In the genomic region with DNA sequence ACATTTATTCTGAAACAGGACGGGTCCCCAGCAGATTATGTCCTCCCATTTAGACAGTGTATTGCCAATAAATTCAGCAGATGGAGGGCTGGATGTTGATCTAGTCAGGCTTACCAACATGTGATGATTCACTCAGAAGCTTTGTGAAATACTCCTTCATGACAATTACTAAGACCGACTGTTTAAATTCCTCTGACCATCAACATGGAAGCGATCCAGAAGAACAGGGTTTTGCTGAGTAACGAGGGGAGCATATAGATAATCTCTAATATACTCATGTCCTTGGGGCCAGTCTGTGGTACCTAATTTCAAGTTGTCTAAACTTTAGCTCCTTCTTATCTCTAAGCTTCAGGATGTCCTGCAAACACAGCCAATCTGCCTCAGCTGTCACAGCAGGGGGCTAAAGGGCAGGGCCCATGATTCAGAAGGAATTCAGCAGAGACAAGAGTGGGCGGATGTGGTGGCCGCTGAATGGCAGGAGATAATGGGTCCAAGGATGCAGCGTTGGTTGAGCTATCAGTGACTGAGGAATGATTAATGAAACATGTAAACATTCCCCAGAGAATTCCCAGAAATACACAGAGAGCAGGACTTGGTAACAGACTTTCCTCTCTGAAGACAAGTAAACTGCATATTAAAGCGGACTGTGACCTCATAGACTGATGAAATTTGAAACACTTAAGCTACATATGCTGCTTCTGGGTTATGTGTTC, we compare ENCODE assay signal across 8 cellular contexts.
DNase-seq lines count a peak whose midpoint lies in the region; ATAC-seq, FAIRE-seq and TF ChIP-seq lines count a peak whose summit lies in the region.

No MANE protein-coding gene starts in this region.

- peak in 2 of 4 donors; percentile 68 to 80 for TF ChIP-seq EP300 in upper lobe of left lung (IDR thresholded peaks at IDR 0.05)

- BruUV-seq in A673 (replicated peaks; lab: Mats Ljungman, UMichigan) = no TSS peak

- intact Hi-C loops in A673 (cut with micrococcal nuclease; ENCODE audit: unreplicated experiment) = no loop called here
- intact Hi-C loops in kidney (cut with DNase I) = no loop called here

- no peak for FAIRE-seq in kidney (lab: Jason Lieb, UNC)
- FAIRE-seq in GM19239 (lab: Jason Lieb, UNC) = no peak

- H3K27me3 ChIP-seq in A673 (replicated peaks; ENCODE audit: insufficient read depth, low read depth, low read length, poor library complexity) (no peaks in the 10 kb centered on the region), upper lobe of left lung (no peaks in the 10 kb centered on the region)

- peak; percentile 70 for DNase-seq in A673 (ENCODE audit: low spot score)
- peak; percentile 99 for DNase-seq in HS-5 (ENCODE audit: low read depth)
- DNase-seq in astrocyte of the spinal cord (ENCODE audit: low read depth, low spot score) = peak; percentile 98
- peak; percentile 91 for DNase-seq in kidney
- peak in 1 of 2 donors; percentile 57 for DNase-seq in upper lobe of left lung
- DNase-seq in RPMI8226 = no peak
- no peak for DNase-seq in GM19239 (ENCODE audit: insufficient read length, low spot score)
- no peak for DNase-seq in midbrain (lab: John Stamatoyannopoulos, UW)

- no peak for TF ChIP-seq POLR2A in upper lobe of left lung (IDR thresholded peaks at IDR 0.05)

- peak; percentile 81 to 91 for ATAC-seq in upper lobe of left lung (ENCODE audit: low FRiP score in 2 of 2)

- H3K4me1 ChIP-seq in A673 (ENCODE audit: insufficient read depth, low read length, poor library complexity, severe bottlenecking) = no peaks in the 10 kb centered on the region
- H3K4me1 ChIP-seq in kidney (ENCODE audit: control insufficient read depth in 1 of 2, insufficient read depth in 1 of 2, low read depth in 1 of 2, low read length in 2 of 2) = peaks cover 5 to 7% of the 10 kb centered on the region in 2 donors
- H3K4me1 ChIP-seq in upper lobe of left lung = peaks cover 18 to 34% (median 19%) of the 10 kb centered on the region in 4 donors

- H3K27ac ChIP-seq in A673 (ENCODE audit: low read depth, low read length, poor library complexity, severe bottlenecking) (no peak overlapping the region), kidney (ENCODE audit: low read depth in 2 of 2, low read length in 2 of 2) (peak overlapping the region; percentile 38 to 67), upper lobe of left lung (peak overlapping the region in 3 of 4 donors; percentile 67 to 70 (median 69))

- CTCF ChIA-PET in A673 (lab: Charles Lee) = no interaction called here

- in situ Hi-C loops in astrocyte of the spinal cord (cut with HindIII; ENCODE audit: low sequenced_read_pairs) = no loop called here

- whole genome bisulfite sequencing in upper lobe of left lung, 2 donors = 43 to 44% methylated on average over 8 of the region's 8 CpGs

- H3K36me3 ChIP-seq in A673 (ENCODE audit: insufficient read depth, low read length, poor library complexity, severe bottlenecking) (no peaks in the 10 kb centered on the region), kidney (ENCODE audit: control insufficient read depth in 1 of 2, insufficient read depth in 2 of 2, low read length in 2 of 2) (no peaks in the 10 kb centered on the region), upper lobe of left lung (no peaks in the 10 kb centered on the region)

- H3K9me3 ChIP-seq in A673 (ENCODE audit: low read depth, low read length, poor library complexity, severe bottlenecking) (no peaks in the 10 kb centered on the region), kidney (ENCODE audit: control insufficient read depth in 1 of 2, low read length in 2 of 2) (no peaks in the 10 kb centered on the region), upper lobe of left lung (no peaks in the 10 kb centered on the region)

- POLR2A ChIA-PET in A673 (lab: Charles Lee; ENCODE audit: low non-redundant PET) = no interaction called here

- H3K4me3 ChIP-seq in A673 (ENCODE audit: low read depth, low read length, poor library complexity, severe bottlenecking) (no peak overlapping the region), astrocyte of the spinal cord (ENCODE audit: low read depth, low read length) (no peak overlapping the region), kidney (ENCODE audit: low read length in 2 of 2) (peak overlapping the region in 1 of 2 donors; percentile 20), upper lobe of left lung (no peak overlapping the region)

- H3K9ac ChIP-seq in kidney (ENCODE audit: low read length in 2 of 2) = no peak overlapping the region

- no peak for TF ChIP-seq CTCF in A673 (conservative IDR thresholded peaks at IDR 0.05; ENCODE audit: low read depth, low read length)
- TF ChIP-seq CTCF in astrocyte of the spinal cord (IDR thresholded peaks at IDR 0.05; ENCODE audit: low read depth, low read length) = no peak
- no peak for TF ChIP-seq CTCF in kidney (IDR thresholded peaks at IDR 0.05; ENCODE audit: borderline replicate concordance, extremely low read depth, insufficient read depth)
- no peak for TF ChIP-seq CTCF in upper lobe of left lung (IDR thresholded peaks at IDR 0.05)

Comparison
In these comparisons a context has a peak if more than half of its experiments do, and no peak if none do; other contexts are left out.
1. DNase-seq: peak in A673 (single experiment), HS-5 (single experiment), astrocyte of the spinal cord (single experiment) and kidney (single experiment); none in RPMI8226 (single experiment), GM19239 (single experiment) and midbrain (single experiment).